13 cellular contexts compared by ENCODE assay signal in genomic region chr18:22344908-22345670, GRCh38.
DNase-seq lines count a peak whose midpoint lies in the region; ATAC-seq and TF ChIP-seq lines count a peak whose summit lies in the region.
"Had no signal": no experiment of that assay in that cellular context is flagged by ENCODE, and none has a peak within 500 bp of the region (broad histone marks: within the 10 kb centered on the region; RNA-seq: fewer than 3 reads in every experiment).

No MANE protein-coding gene starts in this region.

- H3K4me3 ChIP-seq in CD8-positive, alpha-beta T cell (ENCODE audit: low read depth, low read length): peak overlapping the region; percentile 8
- H3K4me3 ChIP-seq in IMR-90 (ENCODE audit: insufficient read depth, low read depth, low read length): no peak overlapping the region

- H3K27me3 ChIP-seq in CD8-positive, alpha-beta T cell (ENCODE audit: insufficient read depth, low read length): no peaks in the 10 kb centered on the region
- H3K27me3 ChIP-seq in IMR-90 (ENCODE audit: control insufficient read depth, insufficient read depth, low read length): no peaks in the 10 kb centered on the region
- H3K27me3 ChIP-seq: brain microvascular endothelial cell had no signal

- no peak overlapping the region for H4K91ac ChIP-seq in IMR-90 (ENCODE audit: insufficient read depth, low read depth, low read length)

- H3K4me1 ChIP-seq in CD8-positive, alpha-beta T cell (ENCODE audit: insufficient read depth, low read length): peaks cover 68% of the 10 kb centered on the region
- H3K4me1 ChIP-seq in IMR-90 (ENCODE audit: control insufficient read depth, insufficient read depth, low read length): peaks cover 24% of the 10 kb centered on the region

- WGBS in IMR-90 (ENCODE audit: extremely low coverage in 2 of 2, insufficient read length in 1 of 2), 2 experiments: no CpG with 5 or more reads among the region's 3 CpGs

- H2AFZ ChIP-seq in IMR-90 (replicated peaks; ENCODE audit: low read length, poor library complexity): peak overlapping the region; percentile 37

- H3K9ac ChIP-seq in IMR-90 (ENCODE audit: low read depth, low read length): no peak overlapping the region

- TF ChIP-seq CTCF in CD8-positive, alpha-beta T cell (IDR thresholded peaks at IDR 0.05): no peak
- TF ChIP-seq CTCF in IMR-90 (conservative IDR thresholded peaks at IDR 0.05; ENCODE audit: low read depth, low read length) (no peak), natural killer cell (IDR thresholded peaks at IDR 0.05) (no peak)

- DNase-seq in CD8-positive, alpha-beta T cell: peak in 3 of 7 experiments; percentile 36 to 54 (median 43)
- DNase-seq in IMR-90 (no peak), natural killer cell (peak; percentile 45), NCI-H128 (lab: John Stamatoyannopoulos, UW; ENCODE audit: unreplicated experiment) (no peak), SIG-M5 (lab: John Stamatoyannopoulos, UW) (no peak), nucleus accumbens (lab: John Stamatoyannopoulos, UW) (no peak), Ammon's horn (ENCODE audit: low spot score) (no peak)
- DNase-seq in activated naive CD8-positive, alpha-beta T cell treated with anti-CD3 and anti-CD28 coated beads, Interleukin-2, amount 50 U/mL, for 24 hours: no peak
- DNase-seq: brain microvascular endothelial cell, erythroblast, NCI-H2029 had no signal

- no peak overlapping the region for H2BK120ac ChIP-seq in IMR-90 (ENCODE audit: low read depth, low read length)

- peaks cover 16% of the 10 kb centered on the region for H3K36me3 Mint-ChIP-seq in CD8-positive, alpha-beta T cell
- H3K36me3 Mint-ChIP-seq in activated naive CD8-positive, alpha-beta T cell treated with anti-CD3 and anti-CD28 coated beads, Interleukin-2, amount 50 U/mL, for 24 hours (ENCODE audit: low read depth): no peaks in the 10 kb centered on the region
- no peaks in the 10 kb centered on the region for H3K36me3 Mint-ChIP-seq in natural killer cell
- H3K36me3 Mint-ChIP-seq: IgD-negative memory B cell had no signal

- H3K4ac ChIP-seq in IMR-90 (ENCODE audit: low read depth, low read length): no peak overlapping the region

- peak overlapping the region; percentile 75 for H3K27ac ChIP-seq in CD8-positive, alpha-beta T cell (ENCODE audit: low read depth, low read length)
- H3K27ac ChIP-seq in IMR-90 (ENCODE audit: insufficient read depth, low read length): no peak overlapping the region

- POLR2A ChIA-PET in CD8-positive, alpha-beta T cell (lab: Charles Lee): interaction anchor here (0.8 to 3.0 kb wide), 9 partner anchors 10 to 1670 kb away, joined by 3 to 7 read pairs (median 3); no protein-coding TSS in a partner anchor
- POLR2A ChIA-PET in IMR-90 (lab: Charles Lee; ENCODE audit: unreplicated experiment): no interaction called here

- TF ChIP-seq POLR2A in IMR-90 (IDR thresholded peaks at IDR 0.05; ENCODE audit: low read depth, low read length): no peak

- H3K9me3 ChIP-seq in CD8-positive, alpha-beta T cell (ENCODE audit: low read length): no peaks in the 10 kb centered on the region
- H3K9me3 ChIP-seq in IMR-90 (ENCODE audit: control insufficient read depth, insufficient read depth, low read length): no peaks in the 10 kb centered on the region

- in situ Hi-C loops in IMR-90 (cut with MboI; ENCODE audit: low sequenced_read_pairs): no loop called here

- intact Hi-C loops in CD8-positive, alpha-beta T cell (cut with DNase I, micrococcal nuclease): loop anchor here (2.0 to 5.0 kb wide), 2 partner anchors 20 to 178 kb away; partner anchors contain the start of gene GATA6 (in 1 of the 2)
- intact Hi-C loops in IMR-90 (cut with micrococcal nuclease) (loop anchor here (5.0 kb wide), 1 partner anchor 157 kb away; no protein-coding TSS in a partner anchor), natural killer cell (cut with micrococcal nuclease) (loop anchor here (1.0 to 10.0 kb wide), 7 partner anchors 46 to 217 kb away; partner anchors contain the start of gene GATA6)

- no peaks in the 10 kb centered on the region for H3K79me1 ChIP-seq in IMR-90 (ENCODE audit: low read depth in 1 of 2, low read length in 2 of 2)

- CTCF ChIA-PET in CD8-positive, alpha-beta T cell (lab: Charles Lee): interaction anchor here (0.8 to 1.9 kb wide), 3 partner anchors 8 to 19 kb away, joined by 3 to 7 read pairs (median 3); no protein-coding TSS in a partner anchor
- CTCF ChIA-PET in IMR-90 (lab: Yijun Ruan, JAX): no interaction called here

- peaks cover 10% of the 10 kb centered on the region for H3K9me1 ChIP-seq in IMR-90 (ENCODE audit: insufficient read depth, low read length)

- no peak overlapping the region for H3K18ac ChIP-seq in IMR-90 (ENCODE audit: low read depth, low read length)

- no peak overlapping the region for H2BK15ac ChIP-seq in IMR-90 (ENCODE audit: low read depth, low read length)

- H4K5ac ChIP-seq in IMR-90 (ENCODE audit: low read depth, low read length): no peak overlapping the region

- H3K36me3 ChIP-seq in CD8-positive, alpha-beta T cell (ENCODE audit: insufficient read depth, low read length): no peaks in the 10 kb centered on the region
- H3K36me3 ChIP-seq in IMR-90 (ENCODE audit: control insufficient read depth, insufficient read depth, low read length): no peaks in the 10 kb centered on the region
- H3K36me3 ChIP-seq: brain microvascular endothelial cell had no signal

- no peak for TF ChIP-seq RAD21 in IMR-90 (IDR thresholded peaks at IDR 0.05; ENCODE audit: low read length)

- H3K4me1 Mint-ChIP-seq in CD8-positive, alpha-beta T cell (ENCODE audit: low read depth): peaks cover 75% of the 10 kb centered on the region
- peaks cover 71% of the 10 kb centered on the region for H3K4me1 Mint-ChIP-seq in activated naive CD8-positive, alpha-beta T cell treated with anti-CD3 and anti-CD28 coated beads, Interleukin-2, amount 50 U/mL, for 24 hours
- peaks cover 83 to 95% of the 10 kb centered on the region in 2 donors for H3K4me1 Mint-ChIP-seq in natural killer cell

- no peak overlapping the region for H2BK20ac ChIP-seq in IMR-90 (ENCODE audit: low read depth, low read length)

- H3K14ac ChIP-seq in IMR-90 (replicated peaks; ENCODE audit: low read depth, low read length): peak overlapping the region; percentile 29; the same call in 1 of the 2 replicates

- no peaks in the 10 kb centered on the region for H4K20me1 ChIP-seq in IMR-90 (ENCODE audit: insufficient read depth, low read length)

- H3K4me2 ChIP-seq in IMR-90 (ENCODE audit: low read depth, low read length): no peak overlapping the region

- no peak overlapping the region for H2AK9ac ChIP-seq in IMR-90 (replicated peaks; ENCODE audit: low read depth, low read length, poor library complexity)

- no peak overlapping the region for H4K8ac ChIP-seq in IMR-90 (ENCODE audit: low read depth in 2 of 2, low read length in 2 of 2)

- no peak overlapping the region for H3K56ac ChIP-seq in IMR-90 (ENCODE audit: extremely low read depth, insufficient read depth, low read length)

- dilution Hi-C loops in IMR-90 (cut with HindIII; ENCODE audit: low sequenced_read_pairs, unreplicated experiment): no loop called here

- peak; percentile 63 for ATAC-seq in CD8-positive, alpha-beta T cell
- ATAC-seq in IMR-90 (ENCODE audit: low read depth) (no peak), natural killer cell (peak; percentile 64 to 87 (median 84))
- no peak for ATAC-seq in activated naive CD8-positive, alpha-beta T cell treated with anti-CD3 and anti-CD28 coated beads, Interleukin-2, amount 50 U/mL, for 24 hours

- H3K4me3 Mint-ChIP-seq in CD8-positive, alpha-beta T cell: peak overlapping the region; percentile 91
- peak overlapping the region; percentile 49 for H3K4me3 Mint-ChIP-seq in activated naive CD8-positive, alpha-beta T cell treated with anti-CD3 and anti-CD28 coated beads, Interleukin-2, amount 50 U/mL, for 24 hours
- peak overlapping the region; percentile 92 for H3K4me3 Mint-ChIP-seq in natural killer cell

- no peak overlapping the region for H3K23ac ChIP-seq in IMR-90 (ENCODE audit: low read depth, low read length)

- H3K9me3 Mint-ChIP-seq in CD8-positive, alpha-beta T cell: no peaks in the 10 kb centered on the region
- no peaks in the 10 kb centered on the region for H3K9me3 Mint-ChIP-seq in activated naive CD8-positive, alpha-beta T cell treated with anti-CD3 and anti-CD28 coated beads, Interleukin-2, amount 50 U/mL, for 24 hours
- H3K9me3 Mint-ChIP-seq in natural killer cell: no peaks in the 10 kb centered on the region

- H2AK5ac ChIP-seq in IMR-90 (ENCODE audit: low read depth, low read length): no peak overlapping the region

- no TSS peak for BruUV-seq in IMR-90 (replicated peaks; lab: Mats Ljungman, UMichigan)

- H3K27me3 Mint-ChIP-seq in CD8-positive, alpha-beta T cell (ENCODE audit: low read depth): peaks cover 7% of the 10 kb centered on the region
- peaks cover 40% of the 10 kb centered on the region for H3K27me3 Mint-ChIP-seq in activated naive CD8-positive, alpha-beta T cell treated with anti-CD3 and anti-CD28 coated beads, Interleukin-2, amount 50 U/mL, for 24 hours
- no peaks in the 10 kb centered on the region for H3K27me3 Mint-ChIP-seq in natural killer cell (ENCODE audit: low read depth in 2 of 2)

- peak overlapping the region; percentile 98 for H3K27ac Mint-ChIP-seq in CD8-positive, alpha-beta T cell
- no peak overlapping the region for H3K27ac Mint-ChIP-seq in activated naive CD8-positive, alpha-beta T cell treated with anti-CD3 and anti-CD28 coated beads, Interleukin-2, amount 50 U/mL, for 24 hours
- H3K27ac Mint-ChIP-seq in natural killer cell: peak overlapping the region; percentile 92 to 97
- H3K27ac Mint-ChIP-seq: CD14-positive monocyte had no signal

- no peak overlapping the region for H2BK5ac ChIP-seq in IMR-90 (ENCODE audit: low read depth, low read length, poor library complexity, severe bottlenecking)

TF ChIP-seq in IMR-90, 13 proteins besides CTCF, POLR2A, EP300 and RAD21:
- TF ChIP-seq MAZ (IDR thresholded peaks at IDR 0.05; ENCODE audit: borderline replicate concordance, low read depth, low read length) (no peak), FOS (IDR thresholded peaks at IDR 0.05; ENCODE audit: low read depth, low read length) (no peak), SMC3 (IDR thresholded peaks at IDR 0.05; ENCODE audit: low read depth, low read length) (no peak)
TF ChIP-seq in IMR-90: peak in this region for 0.

Comparison
In these comparisons a context has a peak if more than half of its experiments do, and no peak if none do; other contexts are left out.
1. ATAC-seq: peak in CD8-positive, alpha-beta T cell (single experiment) and natural killer cell (3 of 3); none in IMR-90 (single experiment) and activated naive CD8-positive, alpha-beta T cell treated with anti-CD3 and anti-CD28 coated beads, Interleukin-2, amount 50 U/mL, for 24 hours (single experiment).
2. Peak in every context shown above with its lines, with median percentiles within 50 percentile points of each other: H3K4me3 Mint-ChIP-seq.